Comparison of ENCODE assay signal across 16 cellular contexts in the genomic region with DNA sequence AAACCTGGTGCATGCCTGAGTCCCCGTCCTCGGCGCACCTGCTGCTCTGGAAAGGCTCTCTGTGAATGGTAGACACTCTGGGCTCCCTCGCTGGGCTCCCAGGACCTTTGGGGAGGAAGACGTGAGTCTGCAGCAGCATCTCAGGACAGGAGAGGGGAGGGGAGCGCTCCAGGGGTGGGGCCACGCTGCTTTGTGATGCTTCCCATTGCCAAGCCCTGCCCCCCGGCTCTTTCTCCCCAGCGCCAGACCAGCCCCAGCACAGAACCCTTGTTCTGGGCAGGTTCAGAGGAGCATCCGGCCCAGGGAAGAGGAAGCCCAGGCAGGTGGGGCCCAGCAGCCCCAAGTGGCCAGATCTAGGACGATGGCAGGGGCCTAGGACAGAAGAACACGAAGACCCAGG.
DNase-seq lines count a peak whose midpoint lies in the region; ATAC-seq and TF ChIP-seq lines count a peak whose summit lies in the region.
"Had no signal": no experiment of that assay in that cellular context is flagged by ENCODE, and none has a peak within 500 bp of the region (broad histone marks: within the 10 kb centered on the region; RNA-seq: fewer than 3 reads in every experiment).

No MANE protein-coding gene starts in this region.

- DNase-seq in ELF-1 (ENCODE audit: low read depth, low spot score) (peak; percentile 49), RWPE2 (ENCODE audit: low spot score) (peak; percentile 38), neuronal stem cell (ENCODE audit: low spot score) (no peak), HPDE6-E6E7 (ENCODE audit: extremely low spot score) (no peak), LoVo (ENCODE audit: low spot score) (no peak), AG08395 (ENCODE audit: low spot score) (no peak)
- DNase-seq: C1 segment of cervical spinal cord, Caco-2, DMS153, DMS79, EL, GF-D8, HCEC 1CT had no signal

- WGBS in neuronal stem cell (ENCODE audit: extremely low coverage in 2 of 2, insufficient read length in 2 of 2, insufficient replicate concordance in 1 of 2), 2 donors: no CpG with 5 or more reads among the region's 12 CpGs

- no peak overlapping the region for H3K4me2 ChIP-seq in neuronal stem cell (ENCODE audit: insufficient read depth, low read length, poor library complexity, severe bottlenecking)
- H3K4me2 ChIP-seq: GM23338 had no signal

- H3K14ac ChIP-seq in neuronal stem cell (ENCODE audit: low read length): no peak overlapping the region

- H2BK15ac ChIP-seq in neuronal stem cell (ENCODE audit: low read length): no peak overlapping the region

- H3K4me3 ChIP-seq in RWPE2 (ENCODE audit: severe bottlenecking) (no peak overlapping the region), neuronal stem cell (ENCODE audit: low read length in 2 of 2) (no peak overlapping the region)
- H3K4me3 ChIP-seq: GM23338 had no signal

- H3K27me3 ChIP-seq in RWPE2 (ENCODE audit: insufficient read depth, poor library complexity, severe bottlenecking): no peaks in the 10 kb centered on the region
- peaks cover 0 to 64% (median 0%) of the 10 kb centered on the region in 3 experiments for H3K27me3 ChIP-seq in neuronal stem cell (ENCODE audit: control insufficient read depth in 3 of 3, insufficient read depth in 3 of 3, low read depth in 1 of 3, low read length in 3 of 3)

- H3K9ac ChIP-seq in neuronal stem cell (ENCODE audit: low read depth, low read length, poor library complexity): peak overlapping the region; percentile 14

- H3K23ac ChIP-seq in neuronal stem cell (ENCODE audit: low read depth, low read length, poor library complexity): peak overlapping the region; percentile 39

- H3K9me3 ChIP-seq in RWPE2 (ENCODE audit: severe bottlenecking) (no peaks in the 10 kb centered on the region), neuronal stem cell (replicated peaks in 1 of 2; ENCODE audit: control insufficient read depth in 2 of 2, insufficient read depth in 1 of 2, low read depth in 1 of 2, low read length in 2 of 2) (no peaks in the 10 kb centered on the region)
- H3K9me3 ChIP-seq: Caco-2 had no signal

- ATAC-seq in RWPE2 (ENCODE audit: low read depth): no peak
- no peak for ATAC-seq in HG03521 (IDR thresholded peaks at IDR 0.05; ENCODE audit: unreplicated experiment)
- ATAC-seq: CD8-positive, alpha-beta T cell; GM23338 had no signal

- no peak overlapping the region for H2BK12ac ChIP-seq in neuronal stem cell (ENCODE audit: low read length)

- no peak overlapping the region for H4K91ac ChIP-seq in neuronal stem cell (ENCODE audit: low read depth, low read length, poor library complexity)

- H3K18ac ChIP-seq in neuronal stem cell (ENCODE audit: low read length): no peak overlapping the region

- H3K27ac ChIP-seq in RWPE2 (ENCODE audit: poor library complexity, severe bottlenecking): no peak overlapping the region
- no peak overlapping the region for H3K27ac ChIP-seq in neuronal stem cell (replicated peaks; ENCODE audit: low read length)

- no peak overlapping the region for H2BK5ac ChIP-seq in neuronal stem cell (ENCODE audit: low read length)

- H3K36me3 ChIP-seq in RWPE2 (ENCODE audit: low read depth) (no peaks in the 10 kb centered on the region), neuronal stem cell (replicated peaks in 1 of 2; ENCODE audit: control insufficient read depth in 2 of 2, insufficient read depth in 2 of 2, low read length in 2 of 2) (no peaks in the 10 kb centered on the region)

- no peaks in the 10 kb centered on the region for H3K4me1 ChIP-seq in RWPE2 (ENCODE audit: insufficient read depth, poor library complexity, severe bottlenecking)
- H3K4me1 ChIP-seq in neuronal stem cell (ENCODE audit: control insufficient read depth in 2 of 2, insufficient read depth in 1 of 2, low read depth in 1 of 2, low read length in 2 of 2): no peaks in the 10 kb centered on the region
- H3K4me1 ChIP-seq: Caco-2 had no signal

- no peak overlapping the region for H2AK5ac ChIP-seq in neuronal stem cell (ENCODE audit: low read depth, low read length)

- no peak for TF ChIP-seq CTCF in RWPE2 (IDR thresholded peaks at IDR 0.05; ENCODE audit: poor library complexity, severe bottlenecking)

- H3K4ac ChIP-seq in neuronal stem cell (ENCODE audit: low read length): no peak overlapping the region

- H4K8ac ChIP-seq in neuronal stem cell (ENCODE audit: low read depth, low read length): no peak overlapping the region

- no peak overlapping the region for H2AFZ ChIP-seq in neuronal stem cell (ENCODE audit: low read length)
- H2AFZ ChIP-seq: GM23338 had no signal

- no peaks in the 10 kb centered on the region for H3K79me1 ChIP-seq in neuronal stem cell (ENCODE audit: low read depth, low read length)

- no peak overlapping the region for H2BK120ac ChIP-seq in neuronal stem cell (ENCODE audit: low read depth, low read length)

Comparison
In these comparisons a context has a peak if more than half of its experiments do, and no peak if none do; other contexts are left out.
1. DNase-seq: peak in ELF-1 (single experiment) and RWPE2 (single experiment); none in neuronal stem cell (single experiment), HPDE6-E6E7 (single experiment), LoVo (single experiment) and AG08395 (single experiment).